In the genomic region with DNA sequence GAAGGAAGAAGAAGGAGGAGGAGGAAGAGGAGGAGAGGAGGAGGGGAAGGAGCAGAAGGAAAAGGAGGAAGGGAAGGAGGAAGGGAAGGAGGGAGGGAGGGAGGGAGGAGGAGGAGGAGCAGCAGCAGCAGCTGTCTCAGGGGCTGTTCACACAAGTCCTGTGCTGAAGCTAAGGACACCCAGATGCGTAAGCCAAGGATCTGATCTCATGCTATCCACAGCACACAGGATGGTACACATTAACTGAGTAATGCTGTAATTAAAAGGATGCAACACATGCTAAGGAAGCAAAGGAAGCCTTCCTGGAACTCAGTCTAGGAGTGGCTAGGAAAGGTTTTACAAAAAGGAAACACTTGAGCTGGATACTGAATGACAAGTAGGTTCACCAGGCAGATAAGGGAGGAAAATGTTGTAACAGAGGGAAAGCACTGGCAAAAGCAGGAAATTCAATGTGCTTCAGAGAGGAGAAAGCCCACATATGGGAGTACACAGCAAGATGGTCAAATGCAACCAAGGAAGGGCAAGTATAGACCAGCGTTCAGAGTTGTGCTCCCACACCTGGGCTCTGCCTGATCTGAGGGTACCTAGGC, we compare ENCODE assay signal across 1 cellular context.
TF ChIP-seq lines count a peak whose summit lies in the region.

No MANE protein-coding gene starts in this region.

TF ChIP-seq in IMR-90, 13 proteins besides CTCF, POLR2A, EP300 and RAD21:
- TF ChIP-seq FOS (IDR thresholded peaks at IDR 0.05; ENCODE audit: low read depth, low read length): no peak
- TF ChIP-seq BHLHE40 (IDR thresholded peaks at IDR 0.05; ENCODE audit: low read depth, low read length): no peak
- no peak for TF ChIP-seq MAZ (IDR thresholded peaks at IDR 0.05; ENCODE audit: borderline replicate concordance, low read depth, low read length)
- no peak for TF ChIP-seq NFE2L2 (IDR thresholded peaks at IDR 0.05; ENCODE audit: low read depth, low read length)
- no peak for TF ChIP-seq CHD1 (IDR thresholded peaks at IDR 0.05; ENCODE audit: low read depth, low read length)
- TF ChIP-seq, protein P1, sequence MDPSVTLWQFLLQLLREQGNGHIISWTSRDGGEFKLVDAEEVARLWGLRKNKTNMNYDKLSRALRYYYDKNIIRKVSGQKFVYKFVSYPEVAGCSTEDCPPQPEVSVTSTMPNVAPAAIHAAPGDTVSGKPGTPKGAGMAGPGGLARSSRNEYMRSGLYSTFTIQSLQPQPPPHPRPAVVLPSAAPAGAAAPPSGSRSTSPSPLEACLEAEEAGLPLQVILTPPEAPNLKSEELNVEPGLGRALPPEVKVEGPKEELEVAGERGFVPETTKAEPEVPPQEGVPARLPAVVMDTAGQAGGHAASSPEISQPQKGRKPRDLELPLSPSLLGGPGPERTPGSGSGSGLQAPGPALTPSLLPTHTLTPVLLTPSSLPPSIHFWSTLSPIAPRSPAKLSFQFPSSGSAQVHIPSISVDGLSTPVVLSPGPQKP (IDR thresholded peaks at IDR 0.05; ENCODE audit: borderline replicate concordance, low read depth, low read length): no peak
- no peak for TF ChIP-seq RCOR1 (IDR thresholded peaks at IDR 0.05; ENCODE audit: insufficient replicate concordance, low read length)
- TF ChIP-seq RFX5 (IDR thresholded peaks at IDR 0.05; ENCODE audit: low read depth, low read length): no peak
- TF ChIP-seq CEBPB (IDR thresholded peaks at IDR 0.05; ENCODE audit: low read depth, low read length): no peak
TF ChIP-seq in IMR-90: peak in this region for 0.
